Comparison of ENCODE assay signal across 21 cellular contexts in genomic region chr2:77232909-77233308, GRCh38.
A peak's percentile ranks its signal among the peaks of the same experiment; 100 is the strongest.
DNase-seq lines count a peak whose midpoint lies in the region; ATAC-seq, FAIRE-seq and TF ChIP-seq lines count a peak whose summit lies in the region.
"Had no signal": no experiment of that assay in that cellular context is flagged by ENCODE, and none has a peak within 500 bp of the region (broad histone marks: within the 10 kb centered on the region; RNA-seq: fewer than 3 reads in every experiment).

No MANE protein-coding gene starts in this region.

- intact Hi-C loops in A673 (cut with micrococcal nuclease; ENCODE audit: unreplicated experiment) = no loop called here
- intact Hi-C loops in body of pancreas (cut with DNase I) = no loop called here

- no peak overlapping the region for H3K27ac Mint-ChIP-seq in astrocyte (ENCODE audit: unreplicated experiment)
- H3K27ac Mint-ChIP-seq in activated T-cell treated with anti-CD3 and anti-CD28 coated beads, Interleukin-2, amount 50 U/mL, for 72 hours = no peak overlapping the region
- H3K27ac Mint-ChIP-seq: CD4-positive, alpha-beta T cell; HFFc6 had no signal

- TF ChIP-seq CTCF in A673 (conservative IDR thresholded peaks at IDR 0.05; ENCODE audit: low read depth, low read length) (no peak), astrocyte (IDR thresholded peaks at IDR 0.05; ENCODE audit: insufficient read depth, low read depth, low read length) (no peak), retinal pigment epithelial cell (conservative IDR thresholded peaks at IDR 0.05; ENCODE audit: low read depth, low read length) (no peak), body of pancreas (IDR thresholded peaks at IDR 0.05) (no peak)

- no peak overlapping the region for H2AFZ ChIP-seq in astrocyte (ENCODE audit: low read depth, low read length)

- H3K9me3 ChIP-seq in A673 (ENCODE audit: low read depth, low read length, poor library complexity, severe bottlenecking) = no peaks in the 10 kb centered on the region
- H3K9me3 ChIP-seq in astrocyte (ENCODE audit: insufficient read depth, low read depth, low read length) = no peaks in the 10 kb centered on the region
- H3K9me3 ChIP-seq in body of pancreas = no peaks in the 10 kb centered on the region

- POLR2A ChIA-PET in A673 (lab: Charles Lee; ENCODE audit: low non-redundant PET) = no interaction called here

- no peaks in the 10 kb centered on the region for H3K9me3 Mint-ChIP-seq in astrocyte (ENCODE audit: unreplicated experiment)
- H3K9me3 Mint-ChIP-seq in activated T-cell treated with anti-CD3 and anti-CD28 coated beads, Interleukin-2, amount 50 U/mL, for 72 hours = peaks cover 10 to 17% of the 10 kb centered on the region in 2 donors

- H3K4me2 ChIP-seq in astrocyte (ENCODE audit: low read length) = no peak overlapping the region

- H3K4me1 ChIP-seq in A673 (ENCODE audit: insufficient read depth, low read length, poor library complexity, severe bottlenecking) (peaks cover 6% of the 10 kb centered on the region), astrocyte (ENCODE audit: insufficient read depth, low read length) (no peaks in the 10 kb centered on the region), body of pancreas (no peaks in the 10 kb centered on the region)

- no peak for ATAC-seq in GM21737 (IDR thresholded peaks at IDR 0.05; ENCODE audit: unreplicated experiment)
- no peak for ATAC-seq in activated T-cell treated with anti-CD3 and anti-CD28 coated beads, Interleukin-2, amount 50 U/mL, for 72 hours (replicated peaks in 1 of 2)
- no peak for ATAC-seq in body of pancreas
- ATAC-seq: HCT116 had no signal

- BruUV-seq in A673 (replicated peaks; lab: Mats Ljungman, UMichigan) = no TSS peak

- H3K9ac ChIP-seq in astrocyte (ENCODE audit: low read length) = no peak overlapping the region

- FAIRE-seq in astrocyte (lab: Jason Lieb, UNC) = no peak
- FAIRE-seq: GM12892, GM18507, HTR-8/SVneo had no signal

- no peaks in the 10 kb centered on the region for H3K79me2 ChIP-seq in astrocyte (ENCODE audit: insufficient read depth, low read length)

- H3K36me3 Mint-ChIP-seq in astrocyte (ENCODE audit: low read depth, unreplicated experiment) = no peaks in the 10 kb centered on the region
- peaks cover 0 to 2% of the 10 kb centered on the region in 2 donors for H3K36me3 Mint-ChIP-seq in activated T-cell treated with anti-CD3 and anti-CD28 coated beads, Interleukin-2, amount 50 U/mL, for 72 hours (ENCODE audit: insufficient read depth in 2 of 2)

- DNase-seq in A673 (ENCODE audit: low spot score) = peak; percentile 21
- DNase-seq in astrocyte (ENCODE audit: low read depth) = peak; percentile 0
- peak; percentile 10 for DNase-seq in foreskin melanocyte
- DNase-seq in retinal pigment epithelial cell (ENCODE audit: low read depth) = peak; percentile 80
- no peak for DNase-seq in activated T-cell treated with anti-CD3 and anti-CD28 coated beads, Interleukin-2, amount 50 U/mL, for 72 hours
- DNase-seq in body of pancreas = no peak
- DNase-seq: AML-193; CD4-positive, alpha-beta T cell; DMS153; DMS79; GDM1; GOT3; H7; HFFc6; IMR-90 had no signal

- no peaks in the 10 kb centered on the region for H3K36me3 ChIP-seq in A673 (ENCODE audit: insufficient read depth, low read length, poor library complexity, severe bottlenecking)
- H3K36me3 ChIP-seq in astrocyte (ENCODE audit: insufficient read depth, low read length) = no peaks in the 10 kb centered on the region
- H3K36me3 ChIP-seq in body of pancreas (replicated peaks in 1 of 2; ENCODE audit: insufficient read depth in 1 of 2, low read depth in 2 of 2) = no peaks in the 10 kb centered on the region

- H3K27me3 ChIP-seq in A673 (replicated peaks; ENCODE audit: insufficient read depth, low read depth, low read length, poor library complexity) = no peaks in the 10 kb centered on the region
- no peaks in the 10 kb centered on the region for H3K27me3 ChIP-seq in astrocyte (ENCODE audit: insufficient read depth, low read length)
- no peaks in the 10 kb centered on the region for H3K27me3 ChIP-seq in body of pancreas

- TF ChIP-seq POLR2A in body of pancreas (IDR thresholded peaks at IDR 0.05) = no peak

- H3K4me1 Mint-ChIP-seq in astrocyte (ENCODE audit: low read depth, unreplicated experiment) = peaks cover 5% of the 10 kb centered on the region
- H3K4me1 Mint-ChIP-seq in activated T-cell treated with anti-CD3 and anti-CD28 coated beads, Interleukin-2, amount 50 U/mL, for 72 hours (ENCODE audit: low read depth) = no peaks in the 10 kb centered on the region

- CTCF ChIA-PET in A673 (lab: Charles Lee) = no interaction called here

- no peaks in the 10 kb centered on the region for H3K27me3 Mint-ChIP-seq in astrocyte (ENCODE audit: low read depth, unreplicated experiment)
- no peaks in the 10 kb centered on the region for H3K27me3 Mint-ChIP-seq in activated T-cell treated with anti-CD3 and anti-CD28 coated beads, Interleukin-2, amount 50 U/mL, for 72 hours (ENCODE audit: low read depth)
- H3K27me3 Mint-ChIP-seq: CD4-positive, alpha-beta T cell had no signal

- H3K27ac ChIP-seq in A673 (ENCODE audit: low read depth, low read length, poor library complexity, severe bottlenecking) = no peak overlapping the region
- H3K27ac ChIP-seq in astrocyte (ENCODE audit: low read depth, low read length) = no peak overlapping the region
- H3K27ac ChIP-seq in body of pancreas = no peak overlapping the region
- H3K27ac ChIP-seq: C4-2B had no signal

- H4K20me1 ChIP-seq in astrocyte (ENCODE audit: insufficient read depth, low read length) = no peaks in the 10 kb centered on the region

- no peak overlapping the region for H3K4me3 Mint-ChIP-seq in astrocyte (ENCODE audit: unreplicated experiment)
- no peak overlapping the region for H3K4me3 Mint-ChIP-seq in activated T-cell treated with anti-CD3 and anti-CD28 coated beads, Interleukin-2, amount 50 U/mL, for 72 hours
- H3K4me3 Mint-ChIP-seq: CD4-positive, alpha-beta T cell; HFFc6 had no signal

- no peak overlapping the region for H3K4me3 ChIP-seq in A673 (ENCODE audit: low read depth, low read length, poor library complexity, severe bottlenecking)
- no peak overlapping the region for H3K4me3 ChIP-seq in astrocyte (ENCODE audit: insufficient read depth, low read depth, low read length)
- no peak overlapping the region for H3K4me3 ChIP-seq in retinal pigment epithelial cell (ENCODE audit: low read length)
- H3K4me3 ChIP-seq in body of pancreas = no peak overlapping the region

Comparison
In these comparisons a context has a peak if more than half of its experiments do, and no peak if none do; other contexts are left out.
1. DNase-seq: peak in A673 (single experiment), astrocyte (single experiment), foreskin melanocyte (single experiment) and retinal pigment epithelial cell (single experiment); none in activated T-cell treated with anti-CD3 and anti-CD28 coated beads, Interleukin-2, amount 50 U/mL, for 72 hours (0 of 2) and body of pancreas (0 of 4).